Comparison of ENCODE assay signal across 26 cellular contexts in genomic region chr2:8358179-8358578, GRCh38.
"Had no signal": no experiment of that assay in that cellular context is flagged by ENCODE, and none has a peak within 500 bp of the region (broad histone marks: within the 10 kb centered on the region; RNA-seq: fewer than 3 reads in every experiment).

No MANE protein-coding gene starts in this region.

- ATAC-seq: activated CD4-positive, alpha-beta T cell treated with anti-CD3 and anti-CD28 coated beads for 36 hours; body of pancreas; heart right ventricle; lower lobe of right lung; mucosa of descending colon; WTC11 had no signal

- H3K36me3 Mint-ChIP-seq: activated naive CD4-positive, alpha-beta T cell treated with anti-CD3 and anti-CD28 coated beads, Interleukin-2, amount 10 ng/mL, durations not matched to agents 7 days and 5 days; neural progenitor cell; type B pancreatic cell; WTC11 had no signal

- H3K4me1 ChIP-seq: lower lobe of right lung, sigmoid colon, vagina had no signal

- DNase-seq: activated CD4-positive, alpha-beta T cell treated with anti-CD3 and anti-CD28 coated beads for 36 hours; activated CD4-positive, alpha-beta T cell treated with anti-CD3 and anti-CD28 coated beads, Interleukin-2, amount 50 U/mL, for 4 hours; activated CD8-positive, alpha-beta memory T cell treated with anti-CD3 and anti-CD28 coated beads, Interleukin-2, amount 50 U/mL, for 48 hours; activated effector memory CD4-positive, alpha-beta T cell treated with anti-CD3 and anti-CD28 coated beads, Interleukin-2, amount 50 U/mL, for 16 hours; activated naive CD4-positive, alpha-beta T cell treated with anti-CD3 and anti-CD28 coated beads, Interleukin-2, amount 10 ng/mL, durations not matched to agents 7 days and 5 days; activated T-cell treated with anti-CD3 and anti-CD28 coated beads, Interleukin-2, amount 50 U/mL, for 48 hours; anterior cingulate cortex; body of pancreas; cortex of kidney; foreskin fibroblast; heart right ventricle; lower lobe of right lung; mesendoderm; mucosa of descending colon; retina; sigmoid colon; stimulated activated CD4-positive, alpha-beta T cell treated with anti-CD3 and anti-CD28 coated beads, Interleukin-2, amount 100 ng/mL, for 48 hours; stimulated activated naive CD4-positive, alpha-beta T cell treated with Interleukin-2 at 50 U/mL for 16 hours had no signal

- H3K27me3 ChIP-seq: body of pancreas, cardiac muscle cell, heart right ventricle, neural progenitor cell, sigmoid colon, vagina had no signal

- H3K4me3 Mint-ChIP-seq: activated CD4-positive, alpha-beta T cell treated with anti-CD3 and anti-CD28 coated beads for 36 hours; activated naive CD4-positive, alpha-beta T cell treated with anti-CD3 and anti-CD28 coated beads, Interleukin-2, amount 10 ng/mL, durations not matched to agents 7 days and 5 days; neural progenitor cell; type B pancreatic cell; WTC11 had no signal

- H3K9me3 ChIP-seq: body of pancreas, lower lobe of right lung, mucosa of descending colon, sigmoid colon, thoracic aorta, vagina had no signal

- H3K36me3 ChIP-seq: cardiac muscle cell, heart right ventricle, lower lobe of right lung, neural progenitor cell, sigmoid colon, thoracic aorta, vagina had no signal

- H3K27me3 Mint-ChIP-seq: type B pancreatic cell had no signal

- H3K4me3 ChIP-seq: body of pancreas, cardiac muscle cell, heart right ventricle, lower lobe of right lung, mucosa of descending colon, neural progenitor cell, sigmoid colon, smooth muscle cell, thoracic aorta, vagina had no signal

- H3K27ac Mint-ChIP-seq: activated CD4-positive, alpha-beta T cell treated with anti-CD3 and anti-CD28 coated beads for 36 hours; activated naive CD4-positive, alpha-beta T cell treated with anti-CD3 and anti-CD28 coated beads, Interleukin-2, amount 10 ng/mL, durations not matched to agents 7 days and 5 days; neural progenitor cell; progenitor cell of endocrine pancreas; type B pancreatic cell; WTC11 had no signal

- H3K4me1 Mint-ChIP-seq: activated CD4-positive, alpha-beta T cell treated with anti-CD3 and anti-CD28 coated beads for 36 hours; activated naive CD4-positive, alpha-beta T cell treated with anti-CD3 and anti-CD28 coated beads, Interleukin-2, amount 10 ng/mL, durations not matched to agents 7 days and 5 days had no signal

- H3K9me3 Mint-ChIP-seq: activated naive CD4-positive, alpha-beta T cell treated with anti-CD3 and anti-CD28 coated beads, Interleukin-2, amount 10 ng/mL, durations not matched to agents 7 days and 5 days had no signal

- H3K27ac ChIP-seq: body of pancreas, cardiac muscle cell, heart right ventricle, lower lobe of right lung, neural progenitor cell, sigmoid colon, thoracic aorta, vagina had no signal
